Comparison of ENCODE assay signal across 18 cellular contexts in the genomic region with DNA sequence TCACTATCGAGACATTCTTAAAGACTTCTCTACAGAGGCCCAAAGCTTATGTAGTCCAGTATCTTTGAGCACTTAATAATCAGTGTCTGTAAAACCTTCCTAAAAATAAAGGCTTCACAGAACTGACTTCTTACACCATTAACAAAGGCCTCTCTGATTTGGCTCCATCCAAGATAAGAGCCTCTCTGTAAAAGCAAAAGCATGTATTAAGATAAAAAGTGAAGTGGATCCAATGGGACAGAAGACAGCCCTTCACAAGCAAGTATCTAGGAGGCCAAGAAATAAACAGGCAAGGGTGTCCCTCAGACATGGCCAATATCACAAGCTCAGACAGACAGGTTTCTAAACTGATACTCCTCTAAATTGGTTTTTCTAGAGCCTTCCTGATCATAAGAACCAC. TPM values are rescaled to one million over a fixed set of nuclear protein-coding genes. Genes with fewer than 3 reads are reported as not detected.
DNase-seq lines count a peak whose midpoint lies in the region; ATAC-seq and TF ChIP-seq lines count a peak whose summit lies in the region.
"Had no signal": no experiment of that assay in that cellular context is flagged by ENCODE, and none has a peak within 500 bp of the region (broad histone marks: within the 10 kb centered on the region; RNA-seq: fewer than 3 reads in every experiment).

No MANE protein-coding gene starts in this region.

- POLR2A ChIA-PET in activated CD4-positive, alpha-beta memory T cell treated with anti-CD3 and anti-CD28 coated beads, Interleukin-2, amount 10 ng/mL, durations not matched to agents 7 days and 5 days (lab: Charles Lee), result no interaction called here

- no peaks in the 10 kb centered on the region for H3K27me3 Mint-ChIP-seq in GM23338 (ENCODE audit: insufficient read depth, low read depth, poor library complexity)
- H3K27me3 Mint-ChIP-seq in activated CD4-positive, alpha-beta memory T cell treated with anti-CD3 and anti-CD28 coated beads, Interleukin-2, amount 10 ng/mL, durations not matched to agents 7 days and 5 days, result peaks cover 17% of the 10 kb centered on the region

- H2AFZ ChIP-seq in GM23338 (no peak overlapping the region), hepatocyte (no peak overlapping the region), trophoblast cell (ENCODE audit: insufficient read depth, low read length, poor library complexity) (no peak overlapping the region)

- no peak overlapping the region for H2AK5ac ChIP-seq in trophoblast cell (ENCODE audit: low read length)

- H3K27ac ChIP-seq in GM23338 (ENCODE audit: low read depth), result 0 out of 2 replicates have a peak overlapping the region, but pooled peaks have one; percentile 14
- peak overlapping the region in 3 of 5 donors; percentile 84 to 90 (median 84) for H3K27ac ChIP-seq in adrenal gland
- H3K27ac ChIP-seq in hepatocyte, result peak overlapping the region; percentile 78
- H3K27ac ChIP-seq in trophoblast cell (ENCODE audit: low read depth, low read length), result no peak overlapping the region
- H3K27ac ChIP-seq: BLaER1 treated with 17β-estradiol and CSF1 and Interleukin-3, amounts not matched to agents 10 nM and 100 nM; SJSA1 had no signal

- H3K4me2 ChIP-seq in GM23338, result no peak overlapping the region
- H3K4me2 ChIP-seq in hepatocyte, result no peak overlapping the region
- H3K4me2 ChIP-seq in trophoblast cell (ENCODE audit: low read length), result no peak overlapping the region
- H3K4me2 ChIP-seq: BLaER1 treated with 17β-estradiol and CSF1 and Interleukin-3, amounts not matched to agents 10 nM and 100 nM had no signal

- H3K27me3 ChIP-seq in GM23338 (ENCODE audit: insufficient read depth) (no peaks in the 10 kb centered on the region), adrenal gland (no peaks in the 10 kb centered on the region), hepatocyte (no peaks in the 10 kb centered on the region), trophoblast cell (ENCODE audit: insufficient read depth, low read length) (no peaks in the 10 kb centered on the region), BE2C (no peaks in the 10 kb centered on the region)
- H3K27me3 ChIP-seq: BLaER1 treated with 17β-estradiol and CSF1 and Interleukin-3, amounts not matched to agents 10 nM and 100 nM; SJSA1 had no signal

- H3K18ac ChIP-seq in trophoblast cell (ENCODE audit: low read length), result no peak overlapping the region

- H3K14ac ChIP-seq in trophoblast cell (ENCODE audit: low read length), result no peak overlapping the region

- CTCF ChIA-PET in activated CD4-positive, alpha-beta memory T cell treated with anti-CD3 and anti-CD28 coated beads, Interleukin-2, amount 10 ng/mL, durations not matched to agents 7 days and 5 days (lab: Charles Lee), result no interaction called here

- H4K91ac ChIP-seq in trophoblast cell (ENCODE audit: low read depth, low read length), result no peak overlapping the region

- intact Hi-C loops in adrenal gland (cut with DNase I), result no loop called here

- no peak overlapping the region for H4K8ac ChIP-seq in trophoblast cell (ENCODE audit: low read depth, low read length)

- no peak overlapping the region for H4K12ac ChIP-seq in trophoblast cell (ENCODE audit: low read depth, low read length)

- peaks cover 20% of the 10 kb centered on the region for H3K79me1 ChIP-seq in trophoblast cell (ENCODE audit: low read length)

- DNase-seq in GM23338 (ENCODE audit: low spot score), result no peak
- no peak for DNase-seq in adrenal gland
- DNase-seq in hepatocyte (ENCODE audit: low spot score), result no peak
- DNase-seq in trophoblast cell, result no peak
- DNase-seq in AML-193 (lab: John Stamatoyannopoulos, UW), result no peak
- DNase-seq in BE2C, result no peak
- no peak for DNase-seq in activated CD4-positive, alpha-beta memory T cell treated with anti-CD3 and anti-CD28 coated beads, Interleukin-2, amount 10 ng/mL, durations not matched to agents 7 days and 5 days
- DNase-seq: CD4-positive, alpha-beta T cell; HCEC 1CT; KBM-7; MV-4-11; NCI-H1105; NCI-H1436 treated with DMSO at 0.1 percent for 48 hours; NCI-H187 treated with DMSO at 0.1 percent for 48 hours; NCI-H2107; NCI-H774 had no signal

- no peak overlapping the region for H3K4me3 Mint-ChIP-seq in GM23338
- H3K4me3 Mint-ChIP-seq in activated CD4-positive, alpha-beta memory T cell treated with anti-CD3 and anti-CD28 coated beads, Interleukin-2, amount 10 ng/mL, durations not matched to agents 7 days and 5 days, result no peak overlapping the region
- H3K4me3 Mint-ChIP-seq: CD4-positive, alpha-beta T cell had no signal

- H3K9me3 ChIP-seq in adrenal gland (replicated peaks in 1 of 3) (no peaks in the 10 kb centered on the region), hepatocyte (ENCODE audit: low read depth) (no peaks in the 10 kb centered on the region), trophoblast cell (ENCODE audit: insufficient read depth, low read depth, low read length) (no peaks in the 10 kb centered on the region), BE2C (no peaks in the 10 kb centered on the region)
- H3K9me3 ChIP-seq: SJSA1 had no signal

- H3K9me3 Mint-ChIP-seq in GM23338, result no peaks in the 10 kb centered on the region; the same call in 2 of the 3 replicates
- no peaks in the 10 kb centered on the region for H3K9me3 Mint-ChIP-seq in activated CD4-positive, alpha-beta memory T cell treated with anti-CD3 and anti-CD28 coated beads, Interleukin-2, amount 10 ng/mL, durations not matched to agents 7 days and 5 days
- H3K9me3 Mint-ChIP-seq: CD4-positive, alpha-beta T cell had no signal

- no peak overlapping the region for H2BK120ac ChIP-seq in trophoblast cell (ENCODE audit: insufficient read depth, low read length, poor library complexity)

- H3K4me3 ChIP-seq in GM23338, result no peak overlapping the region
- H3K4me3 ChIP-seq in adrenal gland, result no peak overlapping the region
- no peak overlapping the region for H3K4me3 ChIP-seq in hepatocyte
- H3K4me3 ChIP-seq in trophoblast cell (ENCODE audit: low read depth, low read length), result no peak overlapping the region
- H3K4me3 ChIP-seq in BE2C (ENCODE audit: low read depth, low read length), result no peak overlapping the region
- H3K4me3 ChIP-seq: BLaER1 treated with 17β-estradiol and CSF1 and Interleukin-3, amounts not matched to agents 10 nM and 100 nM; SJSA1 had no signal

- H3F3A ChIP-seq in GM23338 (replicated peaks; ENCODE audit: low read depth), result no peaks in the 10 kb centered on the region

- peaks cover 55% of the 10 kb centered on the region for H3K4me1 Mint-ChIP-seq in GM23338
- H3K4me1 Mint-ChIP-seq in activated CD4-positive, alpha-beta memory T cell treated with anti-CD3 and anti-CD28 coated beads, Interleukin-2, amount 10 ng/mL, durations not matched to agents 7 days and 5 days, result no peaks in the 10 kb centered on the region

- H3K4ac ChIP-seq in trophoblast cell (ENCODE audit: low read depth, low read length), result peak overlapping the region; percentile 72

- ATAC-seq in GM23338, result no peak

- H3K36me3 ChIP-seq in GM23338 (ENCODE audit: insufficient read depth) (peaks cover 6% of the 10 kb centered on the region; the same call in 1 of the 2 replicates), adrenal gland (replicated peaks in 1 of 2) (peaks cover 0 to 4% of the 10 kb centered on the region in 2 donors), hepatocyte (replicated peaks; ENCODE audit: insufficient read depth, low read depth) (no peaks in the 10 kb centered on the region), trophoblast cell (ENCODE audit: control insufficient read depth in 1 of 2, insufficient read depth in 2 of 2, low read length in 2 of 2) (peaks cover 0 to 13% of the 10 kb centered on the region in 2 experiments), BE2C (no peaks in the 10 kb centered on the region)

- peak overlapping the region; percentile 27; the same call in 1 of the 2 replicates for H3K27ac Mint-ChIP-seq in GM23338
- H3K27ac Mint-ChIP-seq in activated CD4-positive, alpha-beta memory T cell treated with anti-CD3 and anti-CD28 coated beads, Interleukin-2, amount 10 ng/mL, durations not matched to agents 7 days and 5 days, result no peak overlapping the region
- H3K27ac Mint-ChIP-seq: CD4-positive, alpha-beta T cell had no signal

- peaks cover 36% of the 10 kb centered on the region for H3K36me3 Mint-ChIP-seq in GM23338 (ENCODE audit: low read depth)
- H3K36me3 Mint-ChIP-seq in activated CD4-positive, alpha-beta memory T cell treated with anti-CD3 and anti-CD28 coated beads, Interleukin-2, amount 10 ng/mL, durations not matched to agents 7 days and 5 days (ENCODE audit: low read depth), result no peaks in the 10 kb centered on the region

- H2BK5ac ChIP-seq in trophoblast cell (ENCODE audit: low read depth, low read length, poor library complexity), result no peak overlapping the region

- no peak overlapping the region for H2BK12ac ChIP-seq in trophoblast cell (ENCODE audit: low read length)

- H3K9ac ChIP-seq in trophoblast cell (ENCODE audit: low read length), result no peak overlapping the region
- H3K9ac ChIP-seq: BLaER1 treated with 17β-estradiol and CSF1 and Interleukin-3, amounts not matched to agents 10 nM and 100 nM had no signal

- H3K9me2 ChIP-seq in GM23338 (ENCODE audit: insufficient read depth) (no peaks in the 10 kb centered on the region), hepatocyte (replicated peaks; ENCODE audit: insufficient read depth) (no peaks in the 10 kb centered on the region)

- H3K79me2 ChIP-seq in GM23338 (replicated peaks; ENCODE audit: insufficient read depth) (peaks cover 98% of the 10 kb centered on the region), hepatocyte (peaks cover 92% of the 10 kb centered on the region), trophoblast cell (ENCODE audit: control insufficient read depth, insufficient read depth, low read length, poor library complexity) (peaks cover 27% of the 10 kb centered on the region)

- H3K23ac ChIP-seq in trophoblast cell (ENCODE audit: low read length), result no peak overlapping the region

- peaks cover 33% of the 10 kb centered on the region for H3K4me1 ChIP-seq in GM23338 (ENCODE audit: insufficient read depth)
- peaks cover 48 to 67% of the 10 kb centered on the region in 2 donors for H3K4me1 ChIP-seq in adrenal gland (replicated peaks in 1 of 2)
- H3K4me1 ChIP-seq in hepatocyte (ENCODE audit: insufficient read depth), result peaks cover 47% of the 10 kb centered on the region
- peaks cover 37 to 38% of the 10 kb centered on the region in 2 experiments for H3K4me1 ChIP-seq in trophoblast cell (ENCODE audit: control insufficient read depth in 1 of 2, insufficient read depth in 2 of 2, low read length in 2 of 2)
- peaks cover 30% of the 10 kb centered on the region for H3K4me1 ChIP-seq in BE2C

- no peak for TF ChIP-seq POLR2A in adrenal gland (IDR thresholded peaks at IDR 0.05)

- H4K20me1 ChIP-seq in GM23338 (replicated peaks; ENCODE audit: insufficient read depth), result peaks cover 61% of the 10 kb centered on the region
- H4K20me1 ChIP-seq in hepatocyte (ENCODE audit: insufficient read depth, poor library complexity, severe bottlenecking), result peaks cover 4% of the 10 kb centered on the region

- 94 to 100% (median 96%) methylated on average over 1 of the region's 1 CpG for WGBS in adrenal gland, 4 donors
- 67% methylated on average over 1 of the region's 1 CpG for WGBS in hepatocyte (ENCODE audit: low lambda C conversion rate, missing lambda C conversion rate)
- WGBS in trophoblast cell (ENCODE audit: extremely low coverage, insufficient coverage, insufficient read length), result no CpG with 5 or more reads among the region's 1 CpG

- TF ChIP-seq CTCF in GM23338 (conservative IDR thresholded peaks at IDR 0.05; ENCODE audit: low read depth in 2 of 2), result no peak
- TF ChIP-seq CTCF in adrenal gland (IDR thresholded peaks at IDR 0.05), result no peak
- no peak for TF ChIP-seq CTCF in hepatocyte (IDR thresholded peaks at IDR 0.05; ENCODE audit: poor library complexity)
- TF ChIP-seq CTCF in BE2C (IDR thresholded peaks at IDR 0.05; ENCODE audit: low read depth, low read length), result no peak

RNA-seq across cellular contexts. Expression of a gene that starts 11.9 kb away (rescaled TPM):
- 49.4 and 50.8 TPM in 2 replicates for total RNA-seq in GM23338 (2014; rRNA removed; shearing (Covaris generic))
- 8.8 and 10.6 TPM in 2 replicates for polyA plus RNA-seq in GM23338 (2016; fragmentation: Nextera tagmentation; extraction: Ambion mirVana)
- total RNA-seq in adrenal gland, result 10 to 100 TPM; 34.0 to 68.4 (median 56.9) TPM
- 10 to 100 TPM in 1 of 3 donors, 1 to 10 TPM in 2; 8.0 to 27.3 (median 8.7) TPM for polyA plus RNA-seq in adrenal gland
- total RNA-seq in hepatocyte, result 38.0 and 39.9 TPM in 2 replicates
- polyA plus RNA-seq in hepatocyte, result 10.2 and 15.6 TPM in 2 replicates
- polyA plus RNA-seq in trophoblast cell (2013), result 27.9 and 29.1 TPM in 2 replicates
- polyA plus RNA-seq in BE2C (2012; ENCODE audit: insufficient read depth, insufficient read length, low read depth), result 7.5 TPM
- under 1 TPM; 0.18 to 0.30 TPM for total RNA-seq in activated CD4-positive, alpha-beta memory T cell treated with anti-CD3 and anti-CD28 coated beads, Interleukin-2, amount 10 ng/mL, durations not matched to agents 7 days and 5 days

Comparison
In these comparisons a context has a peak if more than half of its experiments do, and no peak if none do; other contexts are left out.
1. RNA of a gene that starts 11.9 kb away (total RNA-seq): 34.0 to 68.4 TPM in adrenal gland, 49.4 to 50.8 TPM in GM23338 and 38.0 to 39.9 TPM in hepatocyte; 0.18 to 0.30 TPM in activated CD4-positive, alpha-beta memory T cell treated with anti-CD3 and anti-CD28 coated beads, Interleukin-2, amount 10 ng/mL, durations not matched to agents 7 days and 5 days; every median in the first group is over 10 times any median in the second.